8 cellular contexts compared by ENCODE assay signal in genomic region chr5:113514263-113514590, GRCh38. TPM values are rescaled to one million over a fixed set of nuclear protein-coding genes. Genes with fewer than 3 reads are reported as not detected.
DNase-seq lines count a peak whose midpoint lies in the region; ATAC-seq, FAIRE-seq and TF ChIP-seq lines count a peak whose summit lies in the region.

No MANE protein-coding gene starts in this region.

- WGBS in esophagus, 2 donors, result 3% methylated on average over 10 of the region's 10 CpGs
- whole genome bisulfite sequencing in pancreas, 2 donors, result 1 to 2% methylated on average over 10 of the region's 10 CpGs

- H3K36me3 ChIP-seq in esophagus (ENCODE audit: control insufficient read depth in 2 of 2, insufficient read depth in 2 of 2, low read length in 1 of 2) (peaks cover 0 to 2% of the 10 kb centered on the region in 2 donors), pancreas (no peaks in the 10 kb centered on the region)

- H3K36me3 Mint-ChIP-seq in activated CD4-positive, alpha-beta T cell treated with anti-CD3 and anti-CD28 coated beads, Interleukin-2, amount 10 ng/mL, durations not matched to agents 24 days and 14 days (ENCODE audit: low read depth), result peaks cover 25% of the 10 kb centered on the region

- H3K9me3 Mint-ChIP-seq in activated CD4-positive, alpha-beta T cell treated with anti-CD3 and anti-CD28 coated beads, Interleukin-2, amount 10 ng/mL, durations not matched to agents 24 days and 14 days, result no peaks in the 10 kb centered on the region

- DNase-seq in activated CD4-positive, alpha-beta T cell treated with anti-CD3 and anti-CD28 coated beads, Interleukin-2, amount 10 ng/mL, durations not matched to agents 24 days and 14 days, result no peak
- no peak for DNase-seq in activated CD4-positive, alpha-beta T cell treated with anti-CD3 and anti-CD28 coated beads, Interleukin-2, amount 50 U/mL, for 48 hours
- DNase-seq in RPMI8226, result peak; percentile 29
- peak in 1 of 6 donors; percentile 28 for DNase-seq in pancreas
- no peak for DNase-seq in NCI-H510A (lab: John Stamatoyannopoulos, UW)
- no peak for DNase-seq in activated CD8-positive, alpha-beta memory T cell treated with anti-CD3 and anti-CD28 coated beads, Interleukin-2, amount 50 U/mL, for 4 hours

- TF ChIP-seq CTCF in pancreas (IDR thresholded peaks at IDR 0.05), result no peak

- H3K4me3 Mint-ChIP-seq in activated CD4-positive, alpha-beta T cell treated with anti-CD3 and anti-CD28 coated beads, Interleukin-2, amount 10 ng/mL, durations not matched to agents 24 days and 14 days, result peak overlapping the region; percentile 87

- H3K27me3 ChIP-seq in esophagus (ENCODE audit: control insufficient read depth in 1 of 2, insufficient read depth in 2 of 2, low read length in 2 of 2), result no peaks in the 10 kb centered on the region
- H3K27me3 ChIP-seq in pancreas, result no peaks in the 10 kb centered on the region

- peaks cover 16% of the 10 kb centered on the region for H3K27me3 Mint-ChIP-seq in activated CD4-positive, alpha-beta T cell treated with anti-CD3 and anti-CD28 coated beads, Interleukin-2, amount 10 ng/mL, durations not matched to agents 24 days and 14 days

- ATAC-seq in pancreas, result peak in 1 of 4 donors; percentile 72
- ATAC-seq in GM21390 (IDR thresholded peaks at IDR 0.05; ENCODE audit: unreplicated experiment), result no peak

- peak overlapping the region in 1 of 2 donors; percentile 97 for H3K27ac ChIP-seq in esophagus (ENCODE audit: low read depth in 2 of 2, low read length in 1 of 2)
- peak overlapping the region; percentile 73 to 89 (median 87) for H3K27ac ChIP-seq in pancreas

- intact Hi-C loops in activated CD4-positive, alpha-beta T cell treated with anti-CD3 and anti-CD28 coated beads, Interleukin-2, amount 10 ng/mL, durations not matched to agents 24 days and 14 days (cut with micrococcal nuclease), result loop anchor here (5.0 to 10.0 kb wide), 4 partner anchors 222 to 1349 kb away; partner anchors contain the start of gene DCP2
- intact Hi-C loops in pancreas (cut with DNase I), result no loop called here

- no peaks in the 10 kb centered on the region for H3K9me3 ChIP-seq in esophagus (ENCODE audit: control insufficient read depth in 2 of 2, insufficient read depth in 1 of 2, low read depth in 1 of 2, low read length in 1 of 2)
- no peaks in the 10 kb centered on the region for H3K9me3 ChIP-seq in pancreas

- FAIRE-seq in pancreas (lab: Jason Lieb, UNC), result no peak

- H3K4me3 ChIP-seq in esophagus (ENCODE audit: low read depth in 1 of 2, low read length in 2 of 2), result peak overlapping the region; percentile 81 to 90
- H3K4me3 ChIP-seq in pancreas, result peak overlapping the region; percentile 49 to 93 (median 80)

- peaks cover 22% of the 10 kb centered on the region for H3K4me1 Mint-ChIP-seq in activated CD4-positive, alpha-beta T cell treated with anti-CD3 and anti-CD28 coated beads, Interleukin-2, amount 10 ng/mL, durations not matched to agents 24 days and 14 days

- peak overlapping the region; percentile 85 for H3K27ac Mint-ChIP-seq in activated CD4-positive, alpha-beta T cell treated with anti-CD3 and anti-CD28 coated beads, Interleukin-2, amount 10 ng/mL, durations not matched to agents 24 days and 14 days

- H3K4me1 ChIP-seq in esophagus (ENCODE audit: control insufficient read depth in 2 of 2, insufficient read depth in 2 of 2, low read length in 1 of 2) (no peaks in the 10 kb centered on the region), pancreas (peaks cover 0 to 8% (median 0%) of the 10 kb centered on the region in 3 donors)

RNA-seq across cellular contexts. Expression of gene YTHDC2, which starts 0.7 kb away (rescaled TPM):
- 26.0 and 26.3 TPM in 2 replicates for total RNA-seq in activated CD4-positive, alpha-beta T cell treated with anti-CD3 and anti-CD28 coated beads, Interleukin-2, amount 10 ng/mL, durations not matched to agents 24 days and 14 days
- 1 to 10 TPM; 7.5 to 8.9 TPM for polyA plus RNA-seq in esophagus
- total RNA-seq in pancreas, result 10 to 100 TPM in 3 of 6 donors, 1 to 10 TPM in 3; 7.2 to 13.7 (median 9.9) TPM
- 10 to 100 TPM in 1 of 2 donors, 1 to 10 TPM in 1; 5.7 to 10.5 TPM for polyA plus RNA-seq in pancreas

RNA-seq across cellular contexts. Expression of gene MCC, which starts 26.0 kb away (rescaled TPM):
- total RNA-seq in activated CD4-positive, alpha-beta T cell treated with anti-CD3 and anti-CD28 coated beads, Interleukin-2, amount 10 ng/mL, durations not matched to agents 24 days and 14 days, result 1.0 and 1.1 TPM in 2 replicates
- polyA plus RNA-seq in esophagus (1 to 10 TPM; 7.2 to 8.3 TPM), pancreas (1 to 10 TPM; 1.3 to 2.6 TPM)
- total RNA-seq in pancreas, result 1 to 10 TPM; 2.9 to 8.3 (median 4.5) TPM
